In the genomic region with DNA sequence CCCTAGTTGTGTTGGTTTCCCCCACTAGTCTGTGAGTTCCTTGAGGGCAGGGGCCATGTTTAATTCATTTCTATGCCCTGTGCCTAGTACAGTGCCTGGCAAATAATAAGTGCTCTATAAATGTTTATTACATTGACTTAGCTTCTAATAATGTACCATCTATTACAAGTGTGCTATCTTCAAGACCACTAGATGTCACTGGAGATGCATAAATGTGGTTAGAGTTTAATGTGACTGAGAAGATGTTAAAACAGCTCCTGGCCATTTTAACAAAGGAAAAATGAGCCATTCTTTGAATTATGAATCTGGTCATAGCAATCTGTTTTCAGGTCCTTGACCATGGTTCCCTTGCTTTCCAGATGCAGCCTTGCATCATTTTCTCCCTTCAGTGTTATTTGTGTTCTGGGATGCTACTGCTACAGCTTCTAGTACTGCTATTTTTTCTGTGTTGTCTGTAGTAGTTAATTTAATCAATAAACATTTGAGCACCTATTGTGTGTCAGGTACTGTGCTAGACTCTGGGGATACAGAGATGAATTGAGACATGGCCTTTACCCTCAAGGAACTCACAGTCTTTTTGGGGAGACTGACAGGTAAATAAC, we compare ENCODE assay signal across 9 cellular contexts. TPM values are rescaled to one million over a fixed set of nuclear protein-coding genes. Genes with fewer than 3 reads are reported as not detected.
DNase-seq lines count a peak whose midpoint lies in the region; ATAC-seq, FAIRE-seq and TF ChIP-seq lines count a peak whose summit lies in the region.
"Had no signal": no experiment of that assay in that cellular context is flagged by ENCODE, and none has a peak within 500 bp of the region (broad histone marks: within the 10 kb centered on the region; RNA-seq: fewer than 3 reads in every experiment).

No MANE protein-coding gene starts in this region.

- H3K36me3 ChIP-seq in DOHH2 (ENCODE audit: control insufficient read depth, low read length), result no peaks in the 10 kb centered on the region; the same call in 1 of the 2 replicates
- no peaks in the 10 kb centered on the region for H3K36me3 ChIP-seq in GM23338 (ENCODE audit: insufficient read depth)
- peaks cover 32% of the 10 kb centered on the region; the same call in 1 of the 3 replicates for H3K36me3 ChIP-seq in K562 (ENCODE audit: control insufficient read depth, insufficient read depth, low read length)
- no peaks in the 10 kb centered on the region for H3K36me3 ChIP-seq in suprapubic skin

- H3K4me1 ChIP-seq in DOHH2 (ENCODE audit: control insufficient read depth, low read length), result no peaks in the 10 kb centered on the region
- H3K4me1 ChIP-seq in GM23338 (ENCODE audit: insufficient read depth), result no peaks in the 10 kb centered on the region
- H3K4me1 ChIP-seq in K562 (replicated peaks in 1 of 2; ENCODE audit: control insufficient read depth in 2 of 2, insufficient read depth in 2 of 2, low read length in 2 of 2), result no peaks in the 10 kb centered on the region
- no peaks in the 10 kb centered on the region for H3K4me1 ChIP-seq in suprapubic skin

- H3K9me2 ChIP-seq in DOHH2 (replicated peaks; ENCODE audit: control insufficient read depth, low read length) (no peaks in the 10 kb centered on the region), GM23338 (ENCODE audit: insufficient read depth) (no peaks in the 10 kb centered on the region)

- peak; percentile 72 to 86 for TF ChIP-seq RAD21 in K562 (CRISPR knock-in tag; conservative IDR thresholded peaks at IDR 0.05 in 1 of 2, IDR thresholded peaks at IDR 0.05 in 1 of 2)

- no peaks in the 10 kb centered on the region; the same call in 2 of the 3 replicates for H3K9me3 Mint-ChIP-seq in GM23338
- H3K9me3 Mint-ChIP-seq: activated B cell treated with CpG ODN at 0.5 μM for 24 hours had no signal

- H3F3A ChIP-seq in DOHH2 (ENCODE audit: control insufficient read depth, insufficient read depth) (no peaks in the 10 kb centered on the region), GM23338 (replicated peaks; ENCODE audit: low read depth) (no peaks in the 10 kb centered on the region)

- H3K9me3 ChIP-seq in DOHH2 (ENCODE audit: control insufficient read depth, insufficient read depth, low read length) (no peaks in the 10 kb centered on the region), K562 (replicated peaks; ENCODE audit: control insufficient read depth, insufficient read depth, low read depth, low read length) (no peaks in the 10 kb centered on the region), suprapubic skin (no peaks in the 10 kb centered on the region)

- intact Hi-C loops in K562 (cut with micrococcal nuclease), result loop anchor here (1.0 to 5.0 kb wide), 2 partner anchors 134 to 179 kb away; no protein-coding TSS in a partner anchor

- H3K27me3 Mint-ChIP-seq in GM23338 (ENCODE audit: insufficient read depth, low read depth, poor library complexity), result peaks cover 2% of the 10 kb centered on the region
- H3K27me3 Mint-ChIP-seq: activated B cell treated with CpG ODN at 0.5 μM for 24 hours had no signal

- H3K4me3 ChIP-seq in DOHH2 (ENCODE audit: low read length) (no peak overlapping the region), GM23338 (no peak overlapping the region), K562 (no peak overlapping the region), suprapubic skin (no peak overlapping the region)

- H3K36me3 Mint-ChIP-seq in GM23338 (ENCODE audit: low read depth), result no peaks in the 10 kb centered on the region; the same call in 2 of the 3 replicates

- H3K9me1 ChIP-seq in K562 (ENCODE audit: control insufficient read depth, insufficient read depth, low read length), result no peaks in the 10 kb centered on the region

- in situ Hi-C loops in K562 (cut with MboI), result loop anchor here (25.0 kb wide), 2 partner anchors 134 to 659 kb away; no protein-coding TSS in a partner anchor

- no peak for FAIRE-seq in K562 (lab: Jason Lieb, UNC)

- peak; percentile 47 for DNase-seq in GM23338 (ENCODE audit: low spot score)
- peak; percentile 40 for DNase-seq in NCI-H2171 treated with DMSO at 0.1 percent for 48 hours (lab: John Stamatoyannopoulos, UW)
- DNase-seq in K562 (ENCODE audit: extremely low read depth in 1 of 4, low spot score in 3 of 4), result peak in 3 of 4 experiments; percentile 13 to 46 (median 16)
- peak; percentile 30 for DNase-seq in iPS-NIHi7 (ENCODE audit: extremely low spot score)
- DNase-seq in suprapubic skin (ENCODE audit: low spot score in 2 of 2), result no peak
- no peak for DNase-seq in activated CD8-positive, alpha-beta memory T cell treated with anti-CD3 and anti-CD28 coated beads, Interleukin-2, amount 50 U/mL, for 4 hours
- DNase-seq in NCI-H187 treated with DMSO at 0.1 percent for 48 hours (lab: John Stamatoyannopoulos, UW), result no peak
- DNase-seq: activated B cell treated with CpG ODN at 0.5 μM for 24 hours had no signal

- no peaks in the 10 kb centered on the region for H4K20me1 ChIP-seq in DOHH2 (ENCODE audit: control insufficient read depth, insufficient read depth, low read depth, low read length)
- no peaks in the 10 kb centered on the region for H4K20me1 ChIP-seq in GM23338 (replicated peaks; ENCODE audit: insufficient read depth)
- H4K20me1 ChIP-seq in K562 (replicated peaks; ENCODE audit: control insufficient read depth, insufficient read depth, low read length), result no peaks in the 10 kb centered on the region; the same call in 1 of the 2 replicates

- no peak for TF ChIP-seq EP300 in K562 (IDR thresholded peaks at IDR 0.05; ENCODE audit: low read length)
- TF ChIP-seq EP300 in suprapubic skin (IDR thresholded peaks at IDR 0.05), result no peak

- CTCF ChIA-PET in K562 (lab: Yijun Ruan, JAX; ENCODE audit: low intra/inter-chr PET ratio), result interaction anchor here (0.9 to 1.9 kb wide), 3 partner anchors 17 to 180 kb away, joined by 3 to 11 read pairs (median 3); no protein-coding TSS in a partner anchor

- no peak overlapping the region for H3K4me3 Mint-ChIP-seq in GM23338
- H3K4me3 Mint-ChIP-seq: activated B cell treated with CpG ODN at 0.5 μM for 24 hours had no signal

- peak; percentile 50 for TF ChIP-seq CTCF in DOHH2 (IDR thresholded peaks at IDR 0.05; ENCODE audit: low read depth, low read length, poor library complexity, severe bottlenecking)
- TF ChIP-seq CTCF in GM23338 (conservative IDR thresholded peaks at IDR 0.05; ENCODE audit: low read depth in 2 of 2), result peak in 1 of 2 experiments; percentile 49
- TF ChIP-seq CTCF in K562 (IDR thresholded peaks at IDR 0.05 in 2 of 3, conservative IDR thresholded peaks at IDR 0.05 in 1 of 3; ENCODE audit: insufficient read depth in 2 of 3, low read depth in 1 of 3, low read length in 3 of 3), result peak; percentile 47 to 68 (median 53); a peak in 4 of 6 replicates
- peak; percentile 46 to 59 for TF ChIP-seq CTCF in suprapubic skin (IDR thresholded peaks at IDR 0.05)

- no peak for ATAC-seq in GM23338
- peak; percentile 75 for ATAC-seq in K562

- H3K27ac ChIP-seq in DOHH2 (ENCODE audit: low read depth, low read length) (no peak overlapping the region), GM23338 (ENCODE audit: low read depth) (no peak overlapping the region), K562 (ENCODE audit: extremely low read depth, low read depth, low read length) (no peak overlapping the region), suprapubic skin (no peak overlapping the region)

- H2AFZ ChIP-seq in GM23338 (no peak overlapping the region), K562 (ENCODE audit: low read depth, low read length) (no peak overlapping the region)

- H3K27ac Mint-ChIP-seq in GM23338, result no peak overlapping the region
- H3K27ac Mint-ChIP-seq: activated B cell treated with CpG ODN at 0.5 μM for 24 hours had no signal

- POLR2A ChIA-PET in K562 (lab: Yijun Ruan, JAX), result interaction anchor here (0.6 to 1.6 kb wide), 3 partner anchors 55 to 138 kb away, joined by 3 read pairs; a partner anchor contains a TSS

- no TSS peak for BruUV-seq in K562 (replicated peaks; lab: Mats Ljungman, UMichigan)

- H3K4me1 Mint-ChIP-seq in GM23338, result peaks cover 2% of the 10 kb centered on the region; the same call in 2 of the 3 replicates
- H3K4me1 Mint-ChIP-seq: activated B cell treated with CpG ODN at 0.5 μM for 24 hours had no signal

- TF ChIP-seq POLR2A in K562 (conservative IDR thresholded peaks at IDR 0.05) (no peak), suprapubic skin (IDR thresholded peaks at IDR 0.05) (no peak)

- H3K4me2 ChIP-seq in DOHH2 (ENCODE audit: low read length) (no peak overlapping the region), GM23338 (no peak overlapping the region), K562 (ENCODE audit: insufficient read depth, low read length) (no peak overlapping the region)

- H3K27me3 ChIP-seq in DOHH2 (ENCODE audit: control insufficient read depth, low read length) (no peaks in the 10 kb centered on the region), GM23338 (ENCODE audit: insufficient read depth) (no peaks in the 10 kb centered on the region), K562 (ENCODE audit: control insufficient read depth in 2 of 2, insufficient read depth in 2 of 2, low read length in 2 of 2) (no peaks in the 10 kb centered on the region), suprapubic skin (no peaks in the 10 kb centered on the region)

- no peaks in the 10 kb centered on the region for H3K79me2 ChIP-seq in DOHH2 (ENCODE audit: control insufficient read depth, low read length)
- H3K79me2 ChIP-seq in GM23338 (replicated peaks; ENCODE audit: insufficient read depth), result no peaks in the 10 kb centered on the region
- no peaks in the 10 kb centered on the region for H3K79me2 ChIP-seq in K562 (ENCODE audit: control insufficient read depth, insufficient read depth, low read length)

- no peak overlapping the region for H3K9ac ChIP-seq in K562 (ENCODE audit: insufficient read depth in 1 of 2, low read depth in 2 of 2, low read length in 2 of 2)

RNA-seq across cellular contexts. Expression of a gene that starts 43.2 kb away (rescaled TPM):
- 17.1 and 18.9 TPM in 2 replicates for total RNA-seq in GM23338 (2014; rRNA removed; shearing (Covaris generic))
- polyA plus RNA-seq in GM23338 (2016; fragmentation: Nextera tagmentation; extraction: Ambion mirVana) (7.2 and 7.4 TPM in 2 replicates), K562 (2011; rRNA removed) (8.7 and 12.5 TPM in 2 replicates), K562 (2014; fragmentation: Illumina TruSeq; extraction: Trizol) (9.6 and 9.9 TPM in 2 replicates), K562 (2014; fragmentation: Nextera tagmentation; extraction: Ambion mirVana) (1 to 10 TPM; 3.7 to 4.8 TPM), K562 (2014; rRNA removed) (6.2 TPM in 2 replicates)
- 21.7 and 34.7 TPM in 2 replicates for total RNA-seq in K562 (2011; cell fraction: chromatin; rRNA removed; ENCODE audit: low replicate concordance)
- total RNA-seq in K562 (2011; cell fraction: nucleolus; rRNA removed), result 15.5 and 20.5 TPM in 2 replicates
- 27.2 and 31.3 TPM in 2 replicates for total RNA-seq in K562 (2011; cell fraction: nucleoplasm; rRNA removed)
- total RNA-seq in K562 (2014; rRNA removed) (9.8 and 9.9 TPM in 2 replicates), K562 (2014; rRNA removed; fragmentation: Illumina TruSeq; extraction: Trizol) (13.9 and 14.6 TPM in 2 replicates), K562 (2015; rRNA removed; fragmentation: Illumina TruSeq; extraction: Trizol) (10.9 and 11.8 TPM in 2 replicates), K562 (2021) (11.7 and 13.0 TPM in 2 replicates), suprapubic skin (10 to 100 TPM; 12.5 to 17.1 (median 15.3) TPM)
- polyA plus RNA-seq in K562 (2011; cell fraction: cytosol; rRNA removed), result 5.6 and 7.4 TPM in 2 replicates
- polyA plus RNA-seq in K562 (2011; cell fraction: nucleus; rRNA removed), result 8.3 and 9.9 TPM in 2 replicates
- 6.8 and 7.3 TPM in 2 replicates for polyA plus RNA-seq in K562 (2012)
- 20.0 and 30.0 TPM in 2 replicates for polyA minus RNA-seq in K562 (2011; rRNA and poly(A)+ RNA removed)
- 9.0 and 12.6 TPM in 2 replicates for polyA minus RNA-seq in K562 (2011; cell fraction: cytosol; rRNA and poly(A)+ RNA removed)
- 10.0 and 12.4 TPM in 2 replicates for polyA minus RNA-seq in K562 (2011; cell fraction: nucleus; rRNA and poly(A)+ RNA removed)

RNA-seq across cellular contexts. Expression of a gene that starts 54.7 kb away (rescaled TPM):
- total RNA-seq in GM23338 (2014; rRNA removed; shearing (Covaris generic)), result 25.4 and 30.1 TPM in 2 replicates
- 6.2 and 6.9 TPM in 2 replicates for polyA plus RNA-seq in GM23338 (2016; fragmentation: Nextera tagmentation; extraction: Ambion mirVana)
- total RNA-seq in K562 (2011; cell fraction: chromatin; rRNA removed; ENCODE audit: low replicate concordance), result 8.2 and 19.7 TPM in 2 replicates
- total RNA-seq in K562 (2011; cell fraction: nucleolus; rRNA removed), result 10.7 and 12.0 TPM in 2 replicates
- 23.7 and 38.9 TPM in 2 replicates for total RNA-seq in K562 (2011; cell fraction: nucleoplasm; rRNA removed)
- 11.6 and 12.7 TPM in 2 replicates for total RNA-seq in K562 (2014; rRNA removed)
- total RNA-seq in K562 (2014; rRNA removed; fragmentation: Illumina TruSeq; extraction: Trizol), result 24.0 and 26.7 TPM in 2 replicates
- total RNA-seq in K562 (2015; rRNA removed; fragmentation: Illumina TruSeq; extraction: Trizol), result 20.4 and 22.5 TPM in 2 replicates
- total RNA-seq in K562 (2021), result 25.0 and 25.2 TPM in 2 replicates
- polyA plus RNA-seq in K562 (2011; rRNA removed), result 15.5 and 20.5 TPM in 2 replicates
- polyA plus RNA-seq in K562 (2011; cell fraction: cytosol; rRNA removed), result 6.4 and 14.7 TPM in 2 replicates
- 3.5 and 5.0 TPM in 2 replicates for polyA plus RNA-seq in K562 (2011; cell fraction: nucleus; rRNA removed)
- polyA plus RNA-seq in K562 (2012), result 13.3 and 15.5 TPM in 2 replicates
- polyA plus RNA-seq in K562 (2014; fragmentation: Illumina TruSeq; extraction: Trizol), result 21.7 and 22.9 TPM in 2 replicates
- 10 to 100 TPM; 21.9 to 25.4 TPM for polyA plus RNA-seq in K562 (2014; fragmentation: Nextera tagmentation; extraction: Ambion mirVana)
- polyA plus RNA-seq in K562 (2014; rRNA removed), result 11.3 and 14.2 TPM in 2 replicates
- 33.7 and 38.1 TPM in 2 replicates for polyA minus RNA-seq in K562 (2011; rRNA and poly(A)+ RNA removed)
- polyA minus RNA-seq in K562 (2011; cell fraction: cytosol; rRNA and poly(A)+ RNA removed), result 12.5 and 15.6 TPM in 2 replicates
- 4.4 and 7.4 TPM in 2 replicates for polyA minus RNA-seq in K562 (2011; cell fraction: nucleus; rRNA and poly(A)+ RNA removed)
- 10 to 100 TPM; 17.4 to 26.7 (median 23.3) TPM for total RNA-seq in suprapubic skin

Comparison
In these comparisons a context has a peak if more than half of its experiments do, and no peak if none do; other contexts are left out.
1. DNase-seq: peak in GM23338 (single experiment), NCI-H2171 treated with DMSO at 0.1 percent for 48 hours (single experiment), K562 (3 of 4) and iPS-NIHi7 (single experiment); none in suprapubic skin (0 of 2), activated CD8-positive, alpha-beta memory T cell treated with anti-CD3 and anti-CD28 coated beads, Interleukin-2, amount 50 U/mL, for 4 hours (single experiment) and NCI-H187 treated with DMSO at 0.1 percent for 48 hours (single experiment).